In the genomic region with DNA sequence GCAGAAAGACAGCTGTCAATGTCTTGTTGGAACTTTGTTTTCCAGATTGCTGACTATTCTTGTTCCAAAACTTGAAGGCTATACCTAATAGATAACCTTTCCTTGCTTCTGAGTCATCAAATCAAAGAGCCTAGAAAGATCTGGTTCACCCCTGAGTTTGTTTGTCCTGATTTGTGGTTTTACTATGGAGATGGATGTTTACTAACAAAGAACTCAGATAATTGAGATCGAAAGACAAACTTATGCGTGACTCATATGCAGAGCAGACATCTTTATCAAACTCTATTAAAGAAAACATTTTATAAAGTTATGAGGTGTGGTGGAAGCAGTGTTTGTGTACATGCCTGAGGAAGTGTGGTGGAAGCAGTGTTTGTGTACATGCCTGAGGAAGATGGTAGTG, we compare ENCODE assay signal across 17 cellular contexts.
DNase-seq lines count a peak whose midpoint lies in the region; ATAC-seq, FAIRE-seq and TF ChIP-seq lines count a peak whose summit lies in the region.
"Had no signal": no experiment of that assay in that cellular context is flagged by ENCODE, and none has a peak within 500 bp of the region (broad histone marks: within the 10 kb centered on the region; RNA-seq: fewer than 3 reads in every experiment).

No MANE protein-coding gene starts in this region.

- no peak for ATAC-seq in activated T-cell treated with anti-CD3 and anti-CD28 coated beads, Interleukin-2, amount 50 U/mL, for 72 hours (replicated peaks in 1 of 2)
- peak; percentile 31; the same call in 1 of the 2 replicates for ATAC-seq in PC-3
- ATAC-seq in K562 = no peak
- ATAC-seq in GM21529 (IDR thresholded peaks at IDR 0.05; ENCODE audit: unreplicated experiment) = no peak

- H3K27me3 Mint-ChIP-seq in activated T-cell treated with anti-CD3 and anti-CD28 coated beads, Interleukin-2, amount 50 U/mL, for 72 hours (ENCODE audit: low read depth) = no peaks in the 10 kb centered on the region
- H3K27me3 Mint-ChIP-seq: CD4-positive, CD25-positive, alpha-beta regulatory T cell had no signal

- H2AFZ ChIP-seq in PC-3 (ENCODE audit: low read length) (no peak overlapping the region), K562 (ENCODE audit: low read depth, low read length) (no peak overlapping the region), MM.1S (ENCODE audit: low read length) (no peak overlapping the region)

- no peaks in the 10 kb centered on the region for H3K4me1 ChIP-seq in PC-3 (ENCODE audit: insufficient read depth, low read length)
- H3K4me1 ChIP-seq in K562 (replicated peaks in 1 of 2; ENCODE audit: control insufficient read depth in 2 of 2, insufficient read depth in 2 of 2, low read length in 2 of 2) = no peaks in the 10 kb centered on the region; a peak in 2 of 5 replicates
- peaks cover 2% of the 10 kb centered on the region for H3K4me1 ChIP-seq in urinary bladder (ENCODE audit: insufficient read depth)
- H3K4me1 ChIP-seq in MM.1S (ENCODE audit: low read length) = no peaks in the 10 kb centered on the region
- H3K4me1 ChIP-seq: BLaER1 treated with 17β-estradiol and CSF1 and Interleukin-3, amounts not matched to agents 10 nM and 100 nM had no signal

- intact Hi-C loops in PC-3 (cut with micrococcal nuclease) (no loop called here), K562 (cut with micrococcal nuclease) (no loop called here)

- H3K4me3 ChIP-seq in PC-3 (ENCODE audit: low read length) (no peak overlapping the region), K562 (no peak overlapping the region), urinary bladder (ENCODE audit: low read depth, low read length) (no peak overlapping the region), MM.1S (ENCODE audit: low read length) (no peak overlapping the region)
- H3K4me3 ChIP-seq: BLaER1 treated with 17β-estradiol and CSF1 and Interleukin-3, amounts not matched to agents 10 nM and 100 nM had no signal

- CTCF ChIA-PET in PC-3 (lab: Charles Lee) = no interaction called here
- CTCF ChIA-PET in K562 (lab: Yijun Ruan, JAX; ENCODE audit: low intra/inter-chr PET ratio) = no interaction called here

- FAIRE-seq in K562 (lab: Jason Lieb, UNC) = peak; percentile 52
- FAIRE-seq: GM19239 had no signal

- H3F3A ChIP-seq in PC-3 (ENCODE audit: low read length, unreplicated experiment) (no peaks in the 10 kb centered on the region), MM.1S (ENCODE audit: insufficient read depth, low read length) (no peaks in the 10 kb centered on the region)

- POLR2A ChIA-PET in PC-3 (lab: Charles Lee; ENCODE audit: unreplicated experiment) (no interaction called here), K562 (lab: Yijun Ruan, JAX) (interaction anchor here (0.5 to 1.1 kb wide), 2 partner anchors 9 to 1943 kb away, joined by 3 to 4 read pairs; no protein-coding TSS in a partner anchor)

- no peaks in the 10 kb centered on the region for H4K20me1 ChIP-seq in PC-3 (ENCODE audit: low read length)
- H4K20me1 ChIP-seq in K562 (replicated peaks; ENCODE audit: control insufficient read depth, insufficient read depth, low read length) = no peaks in the 10 kb centered on the region
- no peaks in the 10 kb centered on the region for H4K20me1 ChIP-seq in MM.1S (ENCODE audit: insufficient read depth, low read length)
- H4K20me1 ChIP-seq: BLaER1 treated with 17β-estradiol and CSF1 and Interleukin-3, amounts not matched to agents 10 nM and 100 nM had no signal

- no peak for TF ChIP-seq POLR2A in K562 (conservative IDR thresholded peaks at IDR 0.05)

- H3K9me3 ChIP-seq in PC-3 (ENCODE audit: low read length) (no peaks in the 10 kb centered on the region), K562 (replicated peaks; ENCODE audit: control insufficient read depth, insufficient read depth, low read depth, low read length) (no peaks in the 10 kb centered on the region), MM.1S (replicated peaks; ENCODE audit: insufficient read depth, low read length) (no peaks in the 10 kb centered on the region)

- H3K4me3 Mint-ChIP-seq in activated T-cell treated with anti-CD3 and anti-CD28 coated beads, Interleukin-2, amount 50 U/mL, for 72 hours = no peak overlapping the region
- H3K4me3 Mint-ChIP-seq: CD4-positive, CD25-positive, alpha-beta regulatory T cell; HFFc6 had no signal

- in situ Hi-C loops in K562 (cut with MboI) = no loop called here

- H3K9me1 ChIP-seq in K562 (ENCODE audit: control insufficient read depth, insufficient read depth, low read length) = no peaks in the 10 kb centered on the region

- TF ChIP-seq CTCF in PC-3 (conservative IDR thresholded peaks at IDR 0.05; ENCODE audit: low read depth, low read length) = no peak
- no peak for TF ChIP-seq CTCF in K562 (IDR thresholded peaks at IDR 0.05 in 2 of 3, conservative IDR thresholded peaks at IDR 0.05 in 1 of 3; ENCODE audit: insufficient read depth in 2 of 3, low read depth in 1 of 3, low read length in 3 of 3)
- no peak for TF ChIP-seq CTCF in MM.1S (IDR thresholded peaks at IDR 0.05; ENCODE audit: low read length)

- H3K79me2 ChIP-seq in PC-3 (ENCODE audit: low read length) (no peaks in the 10 kb centered on the region), K562 (ENCODE audit: control insufficient read depth, insufficient read depth, low read length) (no peaks in the 10 kb centered on the region), MM.1S (ENCODE audit: low read length) (no peaks in the 10 kb centered on the region)

- no peak for TF ChIP-seq EP300 in K562 (IDR thresholded peaks at IDR 0.05; ENCODE audit: low read length)

- WGBS in K562 (ENCODE audit: insufficient coverage, low coverage, missing lambda C conversion rate) = 23% methylated on average over 2 of the region's 2 CpGs
- WGBS in urinary bladder = 56% methylated on average over 2 of the region's 2 CpGs

- peak overlapping the region; percentile 16 for H3K27ac Mint-ChIP-seq in activated T-cell treated with anti-CD3 and anti-CD28 coated beads, Interleukin-2, amount 50 U/mL, for 72 hours
- H3K27ac Mint-ChIP-seq: CD4-positive, CD25-positive, alpha-beta regulatory T cell; HFFc6 had no signal

- no peak overlapping the region for H3K4me2 ChIP-seq in PC-3 (ENCODE audit: low read length)
- no peak overlapping the region for H3K4me2 ChIP-seq in K562 (ENCODE audit: insufficient read depth, low read length)
- H3K4me2 ChIP-seq in MM.1S (ENCODE audit: low read depth, low read length) = no peak overlapping the region
- H3K4me2 ChIP-seq: BLaER1 treated with 17β-estradiol and CSF1 and Interleukin-3, amounts not matched to agents 10 nM and 100 nM had no signal

- no peak overlapping the region for H3K27ac ChIP-seq in PC-3 (ENCODE audit: low read length)
- H3K27ac ChIP-seq in K562 (ENCODE audit: extremely low read depth, low read depth, low read length) = no peak overlapping the region
- peak overlapping the region; percentile 2 for H3K27ac ChIP-seq in urinary bladder (ENCODE audit: low read depth)
- H3K27ac ChIP-seq in MM.1S (ENCODE audit: low read length) = no peak overlapping the region
- H3K27ac ChIP-seq: 22Rv1; BLaER1 treated with 17β-estradiol and CSF1 and Interleukin-3, amounts not matched to agents 10 nM and 100 nM; HL-60 had no signal

- H3K9ac ChIP-seq in PC-3 (ENCODE audit: low read length) (no peak overlapping the region), K562 (ENCODE audit: insufficient read depth in 1 of 2, low read depth in 2 of 2, low read length in 2 of 2) (no peak overlapping the region), MM.1S (ENCODE audit: low read length) (no peak overlapping the region)
- H3K9ac ChIP-seq: BLaER1 treated with 17β-estradiol and CSF1 and Interleukin-3, amounts not matched to agents 10 nM and 100 nM had no signal

- no peak for TF ChIP-seq RAD21 in K562 (CRISPR knock-in tag; conservative IDR thresholded peaks at IDR 0.05 in 1 of 2, IDR thresholded peaks at IDR 0.05 in 1 of 2)

- H3K36me3 ChIP-seq in PC-3 (ENCODE audit: low read depth, low read length) (no peaks in the 10 kb centered on the region), K562 (ENCODE audit: control insufficient read depth, insufficient read depth, low read length) (no peaks in the 10 kb centered on the region), urinary bladder (ENCODE audit: insufficient read depth) (no peaks in the 10 kb centered on the region), MM.1S (replicated peaks; ENCODE audit: insufficient read depth, low read length) (no peaks in the 10 kb centered on the region)
- H3K36me3 ChIP-seq: BLaER1 treated with 17β-estradiol and CSF1 and Interleukin-3, amounts not matched to agents 10 nM and 100 nM had no signal

- H3K36me3 Mint-ChIP-seq in activated T-cell treated with anti-CD3 and anti-CD28 coated beads, Interleukin-2, amount 50 U/mL, for 72 hours (ENCODE audit: insufficient read depth in 2 of 2) = peaks cover 4 to 8% of the 10 kb centered on the region in 2 donors

- no peaks in the 10 kb centered on the region for H3K9me2 ChIP-seq in PC-3 (replicated peaks; ENCODE audit: low read length)
- no peaks in the 10 kb centered on the region for H3K9me2 ChIP-seq in MM.1S (replicated peaks; ENCODE audit: insufficient read depth, low read length)

- DNase-seq in activated T-cell treated with anti-CD3 and anti-CD28 coated beads, Interleukin-2, amount 50 U/mL, for 72 hours = no peak
- DNase-seq in activated T-cell treated with anti-CD3 and anti-CD28 coated beads for 4 hours (no peak), PC-3 (peak; percentile 17), K562 (ENCODE audit: extremely low read depth in 1 of 4, low spot score in 3 of 4) (no peak), NCI-H1105 treated with DMSO at 0.1 percent for 48 hours (lab: John Stamatoyannopoulos, UW) (no peak), MM.1S (no peak)
- DNase-seq: CD4-positive, CD25-positive, alpha-beta regulatory T cell; DMS53; GF-D8; HCEC 1CT; HFFc6 had no signal

- BruUV-seq in PC-3 (replicated peaks; lab: Mats Ljungman, UMichigan) (TSS peak; percentile 7), K562 (replicated peaks; lab: Mats Ljungman, UMichigan) (no TSS peak)

- peaks cover 2% of the 10 kb centered on the region in 2 donors for H3K9me3 Mint-ChIP-seq in activated T-cell treated with anti-CD3 and anti-CD28 coated beads, Interleukin-2, amount 50 U/mL, for 72 hours

- no peaks in the 10 kb centered on the region for H3K27me3 ChIP-seq in PC-3 (ENCODE audit: low read length)
- H3K27me3 ChIP-seq in K562 (ENCODE audit: control insufficient read depth in 2 of 2, insufficient read depth in 2 of 2, low read length in 2 of 2) = no peaks in the 10 kb centered on the region; a peak in 1 of 5 replicates
- no peaks in the 10 kb centered on the region for H3K27me3 ChIP-seq in MM.1S (replicated peaks; ENCODE audit: insufficient read depth, low read length)
- H3K27me3 ChIP-seq: BLaER1 treated with 17β-estradiol and CSF1 and Interleukin-3, amounts not matched to agents 10 nM and 100 nM had no signal

- H3K4me1 Mint-ChIP-seq in activated T-cell treated with anti-CD3 and anti-CD28 coated beads, Interleukin-2, amount 50 U/mL, for 72 hours (ENCODE audit: low read depth) = no peaks in the 10 kb centered on the region

TF ChIP-seq in K562, 482 proteins besides CTCF, POLR2A, EP300 and RAD21:
- 0 out of 4 replicates have a peak, but pooled peaks of 1 of the 2 experiments have one; percentile 24 for TF ChIP-seq FOXA3 (CRISPR knock-in tag; conservative IDR thresholded peaks at IDR 0.05 in 1 of 2, IDR thresholded peaks at IDR 0.05 in 1 of 2)
- no peak for TF ChIP-seq ESRRA (IDR thresholded peaks at IDR 0.05; ENCODE audit: borderline replicate concordance, low read depth)
- TF ChIP-seq FOSL1 (tag; conservative IDR thresholded peaks at IDR 0.05) = peak; percentile 68
- 0 out of 4 replicates have a peak, but pooled peaks have one; percentile 16 to 26 for TF ChIP-seq KDM1A (IDR thresholded peaks at IDR 0.05)
